Comparison of ENCODE assay signal across 12 cellular contexts in the genomic region with DNA sequence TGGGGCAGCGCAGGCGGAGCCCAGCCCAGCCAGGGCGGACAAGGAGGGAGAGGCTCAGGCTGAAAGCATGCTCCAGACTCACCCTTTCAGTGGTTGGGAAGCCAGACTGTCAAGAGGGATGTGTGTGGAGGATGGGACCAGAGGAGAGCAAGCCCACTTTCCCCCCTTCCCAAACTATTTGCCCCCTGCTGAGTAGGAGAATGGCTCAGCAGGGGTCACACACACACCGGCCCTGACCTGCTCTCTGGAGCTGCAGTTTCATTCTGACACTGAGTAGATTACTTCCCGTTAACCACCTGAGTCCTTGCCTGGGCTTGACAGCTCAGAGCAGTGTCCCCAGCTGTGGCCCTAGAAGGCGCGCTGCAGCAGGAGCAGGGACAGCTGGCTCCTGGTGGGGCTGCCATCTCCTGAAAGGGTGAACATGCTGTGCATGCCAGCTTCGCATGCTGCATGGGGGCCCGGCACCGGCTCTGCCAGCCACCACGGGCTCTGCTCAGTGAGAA. TPM values are rescaled to one million over a fixed set of nuclear protein-coding genes. Genes with fewer than 3 reads are reported as not detected.
A peak's percentile ranks its signal among the peaks of the same experiment; 100 is the strongest.
DNase-seq lines count a peak whose midpoint lies in the region; ATAC-seq and TF ChIP-seq lines count a peak whose summit lies in the region.
"Had no signal": no experiment of that assay in that cellular context is flagged by ENCODE, and none has a peak within 500 bp of the region (broad histone marks: within the 10 kb centered on the region; RNA-seq: fewer than 3 reads in every experiment).

No MANE protein-coding gene starts in this region.

- H3K9me2 ChIP-seq in OCI-LY7 (ENCODE audit: insufficient read depth, low read length) = no peaks in the 10 kb centered on the region

- H3K36me3 Mint-ChIP-seq in activated T-helper 17 cell treated with anti-CD3 and anti-CD28 coated beads, Interleukin-2, amount 50 U/mL, for 72 hours (ENCODE audit: low read depth) = no peaks in the 10 kb centered on the region

- ATAC-seq in HG03354 (IDR thresholded peaks at IDR 0.05; ENCODE audit: poor library complexity, severe bottlenecking, unreplicated experiment) (no peak), HG03457 (IDR thresholded peaks at IDR 0.05; ENCODE audit: unreplicated experiment) (no peak)
- no peak for ATAC-seq in activated T-helper 17 cell treated with anti-CD3 and anti-CD28 coated beads, Interleukin-2, amount 50 U/mL, for 72 hours (replicated peaks)
- ATAC-seq: sciatic nerve, SK-N-SH treated with all-trans-retinoic acid at 6 μM for 48 hours had no signal

- BruUV-seq in OCI-LY7 (replicated peaks; lab: Mats Ljungman, UMichigan) = no TSS peak

- no peaks in the 10 kb centered on the region for H4K20me1 ChIP-seq in OCI-LY7 (ENCODE audit: insufficient read depth, low read length)

- CTCF ChIA-PET in OCI-LY7 (lab: Charles Lee; ENCODE audit: unreplicated experiment) = interaction anchor here (2.0 kb wide), 1 partner anchor 71 kb away, joined by 7 read pairs; no protein-coding TSS in a partner anchor

- H3K36me3 ChIP-seq in OCI-LY7 (ENCODE audit: insufficient read depth, low read length) = no peaks in the 10 kb centered on the region

- no peak overlapping the region for H3K4me3 ChIP-seq in HL-60 (replicated peaks; ENCODE audit: insufficient read depth, low read length)
- H3K4me3 ChIP-seq in OCI-LY7 (ENCODE audit: low read depth, low read length, poor library complexity, severe bottlenecking) = no peak overlapping the region

- H3K79me2 ChIP-seq in OCI-LY7 (ENCODE audit: insufficient read depth, low read depth, low read length) = no peaks in the 10 kb centered on the region

- no peaks in the 10 kb centered on the region for H3K27me3 ChIP-seq in HL-60 (ENCODE audit: insufficient read depth, poor library complexity, severe bottlenecking)

- peaks cover 7% of the 10 kb centered on the region for H3K27me3 Mint-ChIP-seq in activated T-helper 17 cell treated with anti-CD3 and anti-CD28 coated beads, Interleukin-2, amount 50 U/mL, for 72 hours

- DNase-seq in COR-L47 (lab: John Stamatoyannopoulos, UW) (peak; percentile 50), HL-60 (ENCODE audit: low read depth in 1 of 2, low spot score in 1 of 2) (peak in 1 of 2 experiments; percentile 36), midbrain (lab: John Stamatoyannopoulos, UW) (peak; percentile 23), OCI-LY7 (ENCODE audit: low spot score) (no peak)
- DNase-seq: activated CD4-positive, alpha-beta T cell treated with anti-CD3 and anti-CD28 coated beads for 4 hours; AML-193 had no signal

- H3K4me1 ChIP-seq in OCI-LY7 (ENCODE audit: insufficient read depth, low read length, poor library complexity, severe bottlenecking) = no peaks in the 10 kb centered on the region

- H3K4me2 ChIP-seq in OCI-LY7 (ENCODE audit: low read length) = no peak overlapping the region

- intact Hi-C loops in OCI-LY7 (cut with micrococcal nuclease; ENCODE audit: unreplicated experiment) = no loop called here

- TF ChIP-seq CTCF in HL-60 (IDR thresholded peaks at IDR 0.05; ENCODE audit: insufficient read depth, low read length) (no peak), OCI-LY7 (conservative IDR thresholded peaks at IDR 0.05; ENCODE audit: low read length) (no peak)

- no peaks in the 10 kb centered on the region for H3K9me3 ChIP-seq in OCI-LY7 (ENCODE audit: low read length)

- POLR2A ChIA-PET in OCI-LY7 (lab: Charles Lee) = no interaction called here

- H3K4me1 Mint-ChIP-seq in activated T-helper 17 cell treated with anti-CD3 and anti-CD28 coated beads, Interleukin-2, amount 50 U/mL, for 72 hours = no peaks in the 10 kb centered on the region

- H2AFZ ChIP-seq in OCI-LY7 (ENCODE audit: low read length) = no peak overlapping the region

- H3K27ac ChIP-seq in HL-60 (replicated peaks) (peak overlapping the region; percentile 84), angular gyrus (ENCODE audit: low read depth, low read length) (peak overlapping the region; percentile 100), OCI-LY7 (ENCODE audit: low read depth, low read length, poor library complexity, severe bottlenecking) (no peak overlapping the region)

- no peaks in the 10 kb centered on the region for H3K9me3 Mint-ChIP-seq in activated T-helper 17 cell treated with anti-CD3 and anti-CD28 coated beads, Interleukin-2, amount 50 U/mL, for 72 hours

- H3K27ac Mint-ChIP-seq in activated T-helper 17 cell treated with anti-CD3 and anti-CD28 coated beads, Interleukin-2, amount 50 U/mL, for 72 hours = no peak overlapping the region

- no peak overlapping the region for H3K4me3 Mint-ChIP-seq in activated T-helper 17 cell treated with anti-CD3 and anti-CD28 coated beads, Interleukin-2, amount 50 U/mL, for 72 hours

RNA-seq across cellular contexts. Expression of a gene that starts 51.6 kb away (rescaled TPM):
- not detected in 2 replicates for total RNA-seq in OCI-LY7 (2014; rRNA removed; shearing (Covaris generic))
- not detected in 2 replicates for total RNA-seq in OCI-LY7 (2022)
- not detected for total RNA-seq in activated T-helper 17 cell treated with anti-CD3 and anti-CD28 coated beads, Interleukin-2, amount 50 U/mL, for 72 hours
